11 cellular contexts compared by ENCODE assay signal in the genomic region with DNA sequence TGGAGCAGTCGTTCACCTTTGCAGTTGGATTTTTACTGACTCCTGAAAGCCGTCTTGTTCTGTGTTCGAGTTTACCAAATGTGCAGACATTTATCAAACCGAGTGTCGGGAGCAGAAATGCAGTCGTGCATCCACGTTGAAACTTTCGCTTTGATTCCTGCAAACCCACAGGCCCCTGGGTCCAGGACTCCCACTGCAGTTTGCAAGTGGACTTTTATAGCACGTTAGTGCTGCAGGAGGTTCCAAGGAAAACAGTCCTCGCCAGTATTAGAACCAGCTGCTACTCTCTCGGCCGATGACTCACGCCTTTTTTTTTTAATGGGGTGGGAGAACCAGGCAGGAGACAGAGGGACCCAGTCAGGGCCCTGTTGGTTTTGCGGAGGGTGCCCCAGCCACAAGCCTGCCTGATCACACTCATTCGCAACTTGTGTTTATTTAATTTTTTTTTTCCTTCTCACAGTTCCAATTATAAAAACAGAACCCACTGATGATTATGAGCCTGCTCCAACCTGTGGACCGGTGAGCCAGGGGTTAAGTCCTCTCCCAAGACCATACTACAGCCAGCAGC.
DNase-seq lines count a peak whose midpoint lies in the region; ATAC-seq and TF ChIP-seq lines count a peak whose summit lies in the region.
"Had no signal": no experiment of that assay in that cellular context is flagged by ENCODE, and none has a peak within 500 bp of the region (broad histone marks: within the 10 kb centered on the region; RNA-seq: fewer than 3 reads in every experiment).

No MANE protein-coding gene starts in this region.

- peak overlapping the region; percentile 78 for H3K9ac ChIP-seq in smooth muscle cell (ENCODE audit: low read depth)

- peak; percentile 68 for ATAC-seq in SK-N-SH treated with all-trans-retinoic acid at 6 μM for 48 hours
- ATAC-seq in GM18868 (IDR thresholded peaks at IDR 0.05; ENCODE audit: unreplicated experiment) = no peak
- ATAC-seq: naive thymus-derived CD4-positive, alpha-beta T cell had no signal

- H3K27ac ChIP-seq in left ventricle myocardium inferior (replicated peaks) = peak overlapping the region; percentile 45
- H3K27ac ChIP-seq in smooth muscle cell (ENCODE audit: low read depth) = peak overlapping the region; percentile 96
- H3K27ac ChIP-seq: foreskin keratinocyte had no signal

- H3F3A ChIP-seq in smooth muscle cell (ENCODE audit: low read depth) = no peaks in the 10 kb centered on the region

- no peak overlapping the region for H2AFZ ChIP-seq in smooth muscle cell (ENCODE audit: low read depth)

- peak overlapping the region; percentile 32 for H3K4me3 ChIP-seq in left ventricle myocardium inferior
- peak overlapping the region; percentile 14 for H3K4me3 ChIP-seq in smooth muscle cell

- DNase-seq in H4 (ENCODE audit: low spot score) (peak; percentile 73), left ventricle myocardium inferior (peak; percentile 22), smooth muscle cell (lab: John Stamatoyannopoulos, UW; ENCODE audit: unreplicated experiment) (no peak), NCI-H345 treated with DMSO at 0.1 percent for 48 hours (lab: John Stamatoyannopoulos, UW; ENCODE audit: unreplicated experiment) (no peak), anterior cingulate cortex (lab: John Stamatoyannopoulos, UW) (no peak), SKM-1 (lab: John Stamatoyannopoulos, UW; ENCODE audit: unreplicated experiment) (no peak)
- DNase-seq: activated naive CD4-positive, alpha-beta T cell treated with Interleukin-2 at 50 U/mL for 16 hours had no signal

- H3K27me3 ChIP-seq in left ventricle myocardium inferior (ENCODE audit: low read depth) (no peaks in the 10 kb centered on the region), smooth muscle cell (ENCODE audit: low read depth) (no peaks in the 10 kb centered on the region)
- H3K27me3 ChIP-seq: foreskin keratinocyte had no signal

- no peaks in the 10 kb centered on the region for H3K9me3 ChIP-seq in left ventricle myocardium inferior (replicated peaks)
- no peaks in the 10 kb centered on the region for H3K9me3 ChIP-seq in smooth muscle cell (replicated peaks; ENCODE audit: low read depth)

- intact Hi-C loops in left ventricle myocardium inferior (cut with micrococcal nuclease) = no loop called here

- no peaks in the 10 kb centered on the region for H3K79me2 ChIP-seq in smooth muscle cell (ENCODE audit: low read depth)

- H3K4me1 ChIP-seq in left ventricle myocardium inferior (peaks cover 17% of the 10 kb centered on the region), smooth muscle cell (ENCODE audit: low read depth) (peaks cover 9% of the 10 kb centered on the region)
- H3K4me1 ChIP-seq: foreskin keratinocyte had no signal

- H3K36me3 ChIP-seq in left ventricle myocardium inferior (peaks cover 19% of the 10 kb centered on the region), smooth muscle cell (ENCODE audit: low read depth) (no peaks in the 10 kb centered on the region)

- H4K20me1 ChIP-seq in smooth muscle cell (ENCODE audit: low read depth) = no peaks in the 10 kb centered on the region

- 19% methylated on average over 16 of the region's 16 CpGs for WGBS in smooth muscle cell (ENCODE audit: low lambda C conversion rate)

- H3K4me2 ChIP-seq in smooth muscle cell = peak overlapping the region; percentile 82

- TF ChIP-seq CTCF in left ventricle myocardium inferior (IDR thresholded peaks at IDR 0.05; ENCODE audit: borderline replicate concordance) (no peak), smooth muscle cell (IDR thresholded peaks at IDR 0.05; ENCODE audit: borderline replicate concordance, insufficient read depth, poor library complexity, severe bottlenecking) (no peak)

TF ChIP-seq in SK-N-SH treated with all-trans-retinoic acid at 6 μM for 48 hours, 23 proteins besides CTCF, POLR2A, EP300 and RAD21:
- TF ChIP-seq OSR1 (CRISPR knock-in tag; IDR thresholded peaks at IDR 0.05) = no peak

Comparison
In these comparisons a context has a peak if more than half of its experiments do, and no peak if none do; other contexts are left out.
1. DNase-seq: peak in H4 (single experiment) and left ventricle myocardium inferior (single experiment); none in smooth muscle cell (single experiment), NCI-H345 treated with DMSO at 0.1 percent for 48 hours (single experiment), anterior cingulate cortex (0 of 58) and SKM-1 (single experiment).